9 cellular contexts compared by ENCODE assay signal in the genomic region with DNA sequence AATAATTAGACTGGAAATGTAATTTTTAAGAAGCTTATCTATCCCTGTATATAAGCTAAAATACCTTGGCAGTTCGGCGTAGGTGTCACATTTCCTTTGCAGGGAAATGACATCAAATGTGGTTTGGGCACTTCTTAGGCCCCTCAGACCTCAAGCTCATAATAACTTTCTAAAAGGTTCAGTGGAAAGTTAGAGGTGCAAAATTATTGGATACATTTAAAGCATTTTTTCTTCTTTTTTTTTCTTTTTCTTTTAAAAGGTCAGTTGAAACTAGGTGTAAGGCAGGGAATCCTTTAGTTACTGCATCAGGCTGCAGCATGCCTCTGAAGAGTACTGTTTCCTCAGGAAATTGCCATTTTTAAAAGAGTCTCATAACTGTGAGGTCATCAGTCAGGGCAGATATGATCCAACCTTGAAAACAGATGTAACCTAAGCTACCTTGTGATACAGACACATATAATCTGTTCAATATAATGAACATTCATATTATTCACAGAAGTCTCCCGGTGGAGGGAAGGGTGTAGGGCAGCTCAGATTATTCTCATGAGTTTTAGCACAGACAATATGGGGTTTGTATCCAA. TPM values are rescaled to one million over a fixed set of nuclear protein-coding genes. Genes with fewer than 3 reads are reported as not detected.
DNase-seq lines count a peak whose midpoint lies in the region; ATAC-seq and TF ChIP-seq lines count a peak whose summit lies in the region.
"Had no signal": no experiment of that assay in that cellular context is flagged by ENCODE, and none has a peak within 500 bp of the region (broad histone marks: within the 10 kb centered on the region; RNA-seq: fewer than 3 reads in every experiment).

No MANE protein-coding gene starts in this region.

- peaks cover 10% of the 10 kb centered on the region for H3F3A ChIP-seq in SK-N-SH (replicated peaks; ENCODE audit: insufficient read depth)

- DNase-seq in activated naive CD4-positive, alpha-beta T cell treated with anti-CD3 and anti-CD28 coated beads for 36 hours = peak; percentile 69
- no peak for DNase-seq in activated naive CD4-positive, alpha-beta T cell (lab: John Stamatoyannopoulos, UW)
- peak; percentile 34 for DNase-seq in SK-N-SH
- DNase-seq in central memory CD8-positive, alpha-beta T cell (ENCODE audit: low spot score in 2 of 2) = peak in 1 of 2 donors; percentile 36
- DNase-seq in stimulated activated naive CD8-positive, alpha-beta T cell treated with anti-CD3 and anti-CD28 coated beads, Interleukin-15, Interleukin-2, amounts not matched to agents 100 U/mL and 50 U/mL, for 24 hours = peak; percentile 54
- DNase-seq in chondrocyte (ENCODE audit: low spot score) = no peak
- DNase-seq in left colon = no peak
- no peak for DNase-seq in neuronal stem cell (ENCODE audit: low spot score)

- no peak overlapping the region for H2AK5ac ChIP-seq in neuronal stem cell (ENCODE audit: low read depth, low read length)

- POLR2A ChIA-PET in SK-N-SH (lab: Yijun Ruan, JAX) = no interaction called here

- H2BK5ac ChIP-seq in neuronal stem cell (ENCODE audit: low read length) = no peak overlapping the region

- no peak overlapping the region for H3K18ac ChIP-seq in neuronal stem cell (ENCODE audit: low read length)

- H3K27ac ChIP-seq in SK-N-SH (ENCODE audit: low read depth in 2 of 2, low read length in 1 of 2) (no peak overlapping the region; a peak in 2 of 4 replicates), neuronal stem cell (replicated peaks; ENCODE audit: low read length) (no peak overlapping the region)
- H3K27ac ChIP-seq: C4-2B had no signal

- H3K9me3 ChIP-seq in SK-N-SH (no peaks in the 10 kb centered on the region), neuronal stem cell (replicated peaks in 1 of 2; ENCODE audit: control insufficient read depth in 2 of 2, insufficient read depth in 1 of 2, low read depth in 1 of 2, low read length in 2 of 2) (no peaks in the 10 kb centered on the region)

- H3K79me2 ChIP-seq in SK-N-SH (ENCODE audit: insufficient read depth) = peaks cover 97% of the 10 kb centered on the region

- no peak for TF ChIP-seq EP300 in SK-N-SH (IDR thresholded peaks at IDR 0.05; ENCODE audit: borderline replicate concordance in 1 of 2, low read depth in 1 of 2, low read length in 1 of 2)

- intact Hi-C loops in activated naive CD4-positive, alpha-beta T cell treated with anti-CD3 and anti-CD28 coated beads for 36 hours (cut with micrococcal nuclease) = loop anchor here (1.0 to 5.0 kb wide), 7 partner anchors 23 to 603 kb away; a partner anchor contains a TSS
- intact Hi-C loops in left colon (cut with DNase I, micrococcal nuclease) = no loop called here

- H4K20me1 ChIP-seq in SK-N-SH (ENCODE audit: insufficient read depth) = peaks cover 54% of the 10 kb centered on the region

- H3K9me2 ChIP-seq in SK-N-SH = no peaks in the 10 kb centered on the region

- ATAC-seq in central memory CD8-positive, alpha-beta T cell (replicated peaks; ENCODE audit: extremely low read depth, poor library complexity, severe bottlenecking) = peak; percentile 72
- peak; percentile 55 for ATAC-seq in stimulated activated naive CD8-positive, alpha-beta T cell treated with anti-CD3 and anti-CD28 coated beads, Interleukin-15, Interleukin-2, amounts not matched to agents 100 U/mL and 50 U/mL, for 24 hours
- no peak for ATAC-seq in left colon

- H3K36me3 ChIP-seq in SK-N-SH (replicated peaks in 1 of 2; ENCODE audit: control insufficient read depth in 1 of 2, insufficient read depth in 2 of 2, low read length in 1 of 2) (peaks cover 11 to 25% of the 10 kb centered on the region in 2 experiments), neuronal stem cell (replicated peaks in 1 of 2; ENCODE audit: control insufficient read depth in 2 of 2, insufficient read depth in 2 of 2, low read length in 2 of 2) (peaks cover 2 to 39% of the 10 kb centered on the region in 2 donors)

- no peaks in the 10 kb centered on the region for H3K9me3 Mint-ChIP-seq in activated naive CD4-positive, alpha-beta T cell treated with anti-CD3 and anti-CD28 coated beads for 36 hours
- no peaks in the 10 kb centered on the region for H3K9me3 Mint-ChIP-seq in central memory CD8-positive, alpha-beta T cell
- H3K9me3 Mint-ChIP-seq in chondrocyte (ENCODE audit: low read depth) = no peaks in the 10 kb centered on the region

- CTCF ChIA-PET in activated naive CD4-positive, alpha-beta T cell treated with anti-CD3 and anti-CD28 coated beads for 36 hours (lab: Charles Lee) = interaction anchor here (0.6 to 3.0 kb wide), 10 partner anchors 10 to 977 kb away, joined by 3 to 16 read pairs (median 4); no protein-coding TSS in a partner anchor
- CTCF ChIA-PET in SK-N-SH (lab: Yijun Ruan, JAX) = interaction anchor here (0.7 to 2.6 kb wide), 7 partner anchors 10 to 652 kb away, joined by 3 to 19 read pairs (median 4); no protein-coding TSS in a partner anchor

- peak overlapping the region; percentile 51 for H3K4me3 Mint-ChIP-seq in activated naive CD4-positive, alpha-beta T cell treated with anti-CD3 and anti-CD28 coated beads for 36 hours
- H3K4me3 Mint-ChIP-seq in central memory CD8-positive, alpha-beta T cell = peak overlapping the region; percentile 76
- H3K4me3 Mint-ChIP-seq in chondrocyte (ENCODE audit: unreplicated experiment) = no peak overlapping the region

- H2BK120ac ChIP-seq in neuronal stem cell (ENCODE audit: low read depth, low read length) = no peak overlapping the region

- H3K27me3 ChIP-seq in SK-N-SH (ENCODE audit: insufficient read depth) (no peaks in the 10 kb centered on the region), neuronal stem cell (ENCODE audit: control insufficient read depth in 3 of 3, insufficient read depth in 3 of 3, low read depth in 1 of 3, low read length in 3 of 3) (no peaks in the 10 kb centered on the region)

- no peak overlapping the region for H3K4me2 ChIP-seq in SK-N-SH
- no peak overlapping the region for H3K4me2 ChIP-seq in neuronal stem cell (ENCODE audit: insufficient read depth, low read length, poor library complexity, severe bottlenecking)

- TF ChIP-seq CTCF in SK-N-SH (IDR thresholded peaks at IDR 0.05) (no peak; the same call in 1 of the 2 replicates), chondrocyte (IDR thresholded peaks at IDR 0.05) (no peak)

- H3K14ac ChIP-seq in neuronal stem cell (ENCODE audit: low read length) = no peak overlapping the region

- peaks cover under 1% of the 10 kb centered on the region for H3K27me3 Mint-ChIP-seq in activated naive CD4-positive, alpha-beta T cell treated with anti-CD3 and anti-CD28 coated beads for 36 hours (ENCODE audit: low read depth)
- no peaks in the 10 kb centered on the region for H3K27me3 Mint-ChIP-seq in central memory CD8-positive, alpha-beta T cell
- no peaks in the 10 kb centered on the region for H3K27me3 Mint-ChIP-seq in chondrocyte (ENCODE audit: low read depth)

- peaks cover 39% of the 10 kb centered on the region for H3K36me3 Mint-ChIP-seq in activated naive CD4-positive, alpha-beta T cell treated with anti-CD3 and anti-CD28 coated beads for 36 hours (ENCODE audit: low read depth)
- peaks cover 50% of the 10 kb centered on the region for H3K36me3 Mint-ChIP-seq in central memory CD8-positive, alpha-beta T cell (ENCODE audit: insufficient read depth)
- peaks cover 7% of the 10 kb centered on the region for H3K36me3 Mint-ChIP-seq in chondrocyte (ENCODE audit: low read depth)

- H3K4me1 ChIP-seq in SK-N-SH (ENCODE audit: control insufficient read depth in 1 of 2, insufficient read depth in 2 of 2, low read depth in 1 of 2, low read length in 1 of 2) = peaks cover 6 to 14% of the 10 kb centered on the region in 2 experiments; a peak in 2 of 4 replicates
- peaks cover 3 to 6% of the 10 kb centered on the region in 2 donors for H3K4me1 ChIP-seq in neuronal stem cell (ENCODE audit: control insufficient read depth in 2 of 2, insufficient read depth in 1 of 2, low read depth in 1 of 2, low read length in 2 of 2)

- no peak overlapping the region for H3K9ac ChIP-seq in SK-N-SH
- no peak overlapping the region for H3K9ac ChIP-seq in neuronal stem cell (ENCODE audit: low read depth, low read length, poor library complexity)

- H3K27ac Mint-ChIP-seq in activated naive CD4-positive, alpha-beta T cell treated with anti-CD3 and anti-CD28 coated beads for 36 hours = peak overlapping the region; percentile 90
- H3K27ac Mint-ChIP-seq in central memory CD8-positive, alpha-beta T cell (ENCODE audit: low read depth) = peak overlapping the region; percentile 99
- no peak overlapping the region for H3K27ac Mint-ChIP-seq in chondrocyte (ENCODE audit: unreplicated experiment)

- H2BK15ac ChIP-seq in neuronal stem cell (ENCODE audit: low read length) = no peak overlapping the region

- no peak overlapping the region for H3K23ac ChIP-seq in neuronal stem cell (ENCODE audit: low read depth, low read length, poor library complexity)

- no peak overlapping the region for H3K4ac ChIP-seq in neuronal stem cell (ENCODE audit: low read length)

- peaks cover 70% of the 10 kb centered on the region for H3K4me1 Mint-ChIP-seq in activated naive CD4-positive, alpha-beta T cell treated with anti-CD3 and anti-CD28 coated beads for 36 hours (ENCODE audit: low read depth)
- H3K4me1 Mint-ChIP-seq in central memory CD8-positive, alpha-beta T cell = peaks cover 82% of the 10 kb centered on the region
- H3K4me1 Mint-ChIP-seq in chondrocyte (ENCODE audit: low read depth) = peaks cover 43% of the 10 kb centered on the region

- TF ChIP-seq RAD21 in SK-N-SH (IDR thresholded peaks at IDR 0.05; ENCODE audit: low read length) = no peak

- no peak overlapping the region for H4K91ac ChIP-seq in neuronal stem cell (ENCODE audit: low read depth, low read length, poor library complexity)

- H3K79me1 ChIP-seq in neuronal stem cell (ENCODE audit: low read depth, low read length) = peaks cover 2% of the 10 kb centered on the region

- H2AFZ ChIP-seq in SK-N-SH (ENCODE audit: low read depth) (no peak overlapping the region), neuronal stem cell (ENCODE audit: low read length) (no peak overlapping the region)

- H3K4me3 ChIP-seq in SK-N-SH (ENCODE audit: low read depth in 2 of 2, low read length in 1 of 2) = no peak overlapping the region
- no peak overlapping the region for H3K4me3 ChIP-seq in neuronal stem cell (ENCODE audit: low read length in 2 of 2)

- 86% methylated on average over 3 of the region's 3 CpGs for WGBS in SK-N-SH (ENCODE audit: low lambda C conversion rate)
- WGBS in neuronal stem cell (ENCODE audit: extremely low coverage in 2 of 2, insufficient read length in 2 of 2, insufficient replicate concordance in 1 of 2), 2 donors = no CpG with 5 or more reads among the region's 3 CpGs

- H4K8ac ChIP-seq in neuronal stem cell (ENCODE audit: low read depth, low read length) = no peak overlapping the region

- H2BK12ac ChIP-seq in neuronal stem cell (ENCODE audit: low read length) = no peak overlapping the region

RNA-seq across cellular contexts. Expression of a gene that starts 4.8 kb away (rescaled TPM):
- total RNA-seq in activated naive CD4-positive, alpha-beta T cell treated with anti-CD3 and anti-CD28 coated beads for 36 hours = 10 to 100 TPM; 44.9 to 51.0 TPM
- polyA plus RNA-seq in SK-N-SH (2012; rRNA removed) = 11.2 and 16.7 TPM in 2 replicates
- polyA plus RNA-seq in SK-N-SH (2012; cell fraction: cytosol; rRNA removed) = 15.4 and 16.4 TPM in 2 replicates
- polyA plus RNA-seq in SK-N-SH (2012; cell fraction: nucleus; rRNA removed) = 13.7 and 35.1 TPM in 2 replicates
- total RNA-seq in chondrocyte = 34.2 to 44.1 TPM (median 34.5 TPM) in 3 replicates
- total RNA-seq in left colon = 10 to 100 TPM; 53.1 to 53.9 TPM
- polyA plus RNA-seq in neuronal stem cell (2013, experiment 1 of 2) = 26.9 TPM
- 26.9 TPM for polyA plus RNA-seq in neuronal stem cell (2013, experiment 2 of 2)

Comparison
In these comparisons a context has a peak if more than half of its experiments do, and no peak if none do; other contexts are left out.
1. DNase-seq: peak in activated naive CD4-positive, alpha-beta T cell treated with anti-CD3 and anti-CD28 coated beads for 36 hours (single experiment), SK-N-SH (single experiment) and stimulated activated naive CD8-positive, alpha-beta T cell treated with anti-CD3 and anti-CD28 coated beads, Interleukin-15, Interleukin-2, amounts not matched to agents 100 U/mL and 50 U/mL, for 24 hours (single experiment); none in activated naive CD4-positive, alpha-beta T cell (0 of 4), chondrocyte (single experiment), left colon (0 of 2) and neuronal stem cell (single experiment).